ENCODE assay signal across 8 cellular contexts in genomic region chr14:105087963-105088811, GRCh38. TPM values are rescaled to one million over a fixed set of nuclear protein-coding genes. Genes with fewer than 3 reads are reported as not detected.
DNase-seq lines count a peak whose midpoint lies in the region; ATAC-seq and TF ChIP-seq lines count a peak whose summit lies in the region.

No MANE protein-coding gene starts in this region.

- CTCF ChIA-PET in AG04449 (lab: Yijun Ruan, JAX) = interaction anchor here (1.0 to 5.9 kb wide), 7 partner anchors 15 to 393 kb away, joined by 3 to 49 read pairs (median 3); no protein-coding TSS in a partner anchor

- H3K9ac ChIP-seq in iPS-20b (ENCODE audit: low read depth, low read length) = no peak overlapping the region

- peak overlapping the region; percentile 67 for H3K4me3 ChIP-seq in AG04449 (ENCODE audit: low read depth, low read length)
- H3K4me3 ChIP-seq in ascending aorta = peak overlapping the region; percentile 53 to 85
- H3K4me3 ChIP-seq in iPS-20b (ENCODE audit: low read length) = peak overlapping the region; percentile 61; the same call in 1 of the 2 replicates
- peak overlapping the region; percentile 32 to 52 for H3K4me3 ChIP-seq in testis

- in situ Hi-C loops in GM13976 (cut with MboI; ENCODE audit: low sequenced_read_pairs, unreplicated experiment) = no loop called here

- no peak for TF ChIP-seq POLR2A in testis (IDR thresholded peaks at IDR 0.05)

- intact Hi-C loops in ascending aorta (cut with DNase I) (loop anchor here (2.0 kb wide), 1 partner anchor 79 kb away; no protein-coding TSS in a partner anchor), testis (cut with DNase I; ENCODE audit: low total_unique reads) (no loop called here)

- H3K4me1 ChIP-seq in ascending aorta = peaks cover 22 to 38% of the 10 kb centered on the region in 2 donors
- no peaks in the 10 kb centered on the region; the same call in 1 of the 2 replicates for H3K4me1 ChIP-seq in iPS-20b (ENCODE audit: insufficient read depth, low read length)
- peaks cover 32% of the 10 kb centered on the region for H3K4me1 ChIP-seq in testis

- H3K36me3 ChIP-seq in ascending aorta (no peaks in the 10 kb centered on the region), iPS-20b (ENCODE audit: insufficient read depth, low read depth, low read length) (no peaks in the 10 kb centered on the region), testis (ENCODE audit: low read depth, missing control alignments) (no peaks in the 10 kb centered on the region)

- DNase-seq in AG04449 (ENCODE audit: low read depth, low spot score) (no peak), HK-2 (ENCODE audit: unreplicated experiment) (peak; percentile 91), ascending aorta (ENCODE audit: low spot score in 2 of 2) (peak in 1 of 2 donors; percentile 79), testis (peak; percentile 37), GM13976 (ENCODE audit: low spot score) (no peak), NCI-H146 (lab: John Stamatoyannopoulos, UW) (no peak)

- no peaks in the 10 kb centered on the region for H3K27me3 ChIP-seq in ascending aorta
- peaks cover 76% of the 10 kb centered on the region for H3K27me3 ChIP-seq in iPS-20b (ENCODE audit: insufficient read depth, low read length)
- no peaks in the 10 kb centered on the region for H3K27me3 ChIP-seq in testis

- no peak for ATAC-seq in GM18873 (IDR thresholded peaks at IDR 0.05; ENCODE audit: low FRiP score, unreplicated experiment)

- WGBS in testis, 2 donors = 7 to 53% methylated on average over 2 to 36 of the region's 44 CpGs

- POLR2A ChIA-PET in AG04449 (lab: Yijun Ruan, JAX) = interaction anchor here (0.7 to 2.1 kb wide), 4 partner anchors 13 to 160 kb away, joined by 3 to 6 read pairs (median 4); partner anchors contain the start of gene BTBD6

- H3K9me3 ChIP-seq in ascending aorta = no peaks in the 10 kb centered on the region
- no peaks in the 10 kb centered on the region for H3K9me3 ChIP-seq in iPS-20b (ENCODE audit: insufficient read depth, low read depth, low read length)
- no peaks in the 10 kb centered on the region for H3K9me3 ChIP-seq in testis

- TF ChIP-seq CTCF in AG04449 (IDR thresholded peaks at IDR 0.05; ENCODE audit: insufficient read depth, low read length, missing control alignments) = no peak
- no peak for TF ChIP-seq CTCF in ascending aorta (IDR thresholded peaks at IDR 0.05)
- no peak for TF ChIP-seq CTCF in testis (IDR thresholded peaks at IDR 0.05)
- no peak for TF ChIP-seq CTCF in GM13976 (IDR thresholded peaks at IDR 0.05; ENCODE audit: borderline replicate concordance, control extremely low read depth, extremely low read depth, insufficient read depth, missing control alignments)

- peak overlapping the region; percentile 70 to 77 for H3K27ac ChIP-seq in ascending aorta
- H3K27ac ChIP-seq in iPS-20b (ENCODE audit: low read length) = no peak overlapping the region
- H3K27ac ChIP-seq in testis = no peak overlapping the region

RNA-seq across cellular contexts. Expression of gene GPR132, which starts 23.0 kb away (rescaled TPM):
- total RNA-seq in ascending aorta = not detected
- 1 to 10 TPM; 2.0 to 2.5 TPM for total RNA-seq in testis
- polyA plus RNA-seq in testis (ENCODE audit: insufficient read depth, low read depth, low replicate concordance) = 1.2 TPM

Comparison
In these comparisons a context has a peak if more than half of its experiments do, and no peak if none do; other contexts are left out.
1. DNase-seq: peak in HK-2 (single experiment) and testis (single experiment); none in AG04449 (single experiment), GM13976 (single experiment) and NCI-H146 (single experiment).
2. H3K27ac ChIP-seq: peak in ascending aorta (2 of 2); none in iPS-20b (single experiment) and testis (0 of 2).
3. Peak in every context shown above with its lines, with median percentiles within 50 percentile points of each other: H3K4me3 ChIP-seq.